Comparison of ENCODE assay signal across 35 cellular contexts in the genomic region with DNA sequence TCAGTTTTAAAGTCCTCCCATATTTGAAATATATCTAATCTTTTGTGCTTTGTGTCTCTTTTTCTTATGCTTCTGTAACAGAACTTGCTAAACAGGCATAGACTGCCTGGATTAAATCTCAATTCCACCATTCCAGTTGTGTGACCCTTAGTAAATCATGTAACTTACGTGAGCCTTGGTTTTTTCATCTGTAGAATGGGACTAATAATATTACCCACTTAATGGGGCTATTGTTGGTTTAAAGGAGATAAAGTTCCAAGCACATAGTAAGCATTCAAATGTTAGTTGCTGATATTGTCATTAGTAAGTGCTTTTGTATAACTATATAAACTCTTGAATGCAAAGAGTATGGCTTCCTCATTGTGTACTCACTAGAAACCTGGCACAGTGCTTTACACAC. TPM values are rescaled to one million over a fixed set of nuclear protein-coding genes. Genes with fewer than 3 reads are reported as not detected.
"Had no signal": no experiment of that assay in that cellular context is flagged by ENCODE, and none has a peak within 500 bp of the region (broad histone marks: within the 10 kb centered on the region; RNA-seq: fewer than 3 reads in every experiment).

No MANE protein-coding gene starts in this region.

- H3K9me3 Mint-ChIP-seq: activated B cell treated with CpG ODN at 0.5 μM for 24 hours; activated CD4-positive, alpha-beta memory T cell treated with anti-CD3 and anti-CD28 coated beads for 36 hours; activated CD4-positive, alpha-beta T cell treated with anti-CD3 and anti-CD28 coated beads, Interleukin-2, amount 10 ng/mL, durations not matched to agents 24 days and 14 days; activated CD8-positive, alpha-beta T cell treated with anti-CD3 and anti-CD28 coated beads for 36 hours; activated naive CD4-positive, alpha-beta T cell treated with anti-CD3 and anti-CD28 coated beads for 36 hours; activated naive CD8-positive, alpha-beta T cell treated with anti-CD3 and anti-CD28 coated beads for 36 hours; activated T-cell treated with anti-CD3 and anti-CD28 coated beads, Interleukin-2, amount 50 U/mL, for 4 hours; activated T-cell treated with anti-CD3 and anti-CD28 coated beads, Interleukin-2, amount 50 U/mL, for 72 hours; activated T-helper 1 cell treated with anti-CD3 and anti-CD28 coated beads, Interleukin-12 subunit alpha, Interleukin-12 subunit beta, Interleukin-2, Interleukin-4 antibody, amounts not matched to agents 30 ng/mL and 10 ng/mL and 1 ng/mL, durations not matched to agents 14 hours and 24 hours and 36 hours; activated T-helper 17 cell treated with anti-CD3 and anti-CD28 coated beads, Interleukin-2, amount 50 U/mL, for 72 hours; T-helper 2 cell treated with Interferon-gamma antibody and Interleukin-4, amounts not matched to agents 5 μg/mL and 100 μg/mL, for 36 hours had no signal

- H3K27me3 Mint-ChIP-seq: activated B cell treated with CpG ODN at 0.5 μM for 24 hours; activated CD4-positive, alpha-beta memory T cell treated with anti-CD3 and anti-CD28 coated beads for 36 hours; activated CD4-positive, alpha-beta T cell treated with anti-CD3 and anti-CD28 coated beads, Interleukin-2, amount 10 ng/mL, durations not matched to agents 24 days and 14 days; activated CD8-positive, alpha-beta T cell treated with anti-CD3 and anti-CD28 coated beads for 36 hours; activated naive CD8-positive, alpha-beta T cell treated with anti-CD3 and anti-CD28 coated beads for 36 hours; activated T-helper 17 cell treated with anti-CD3 and anti-CD28 coated beads, Interleukin-2, amount 50 U/mL, for 72 hours had no signal

- H3K4me1 Mint-ChIP-seq: activated B cell treated with CpG ODN at 0.5 μM for 24 hours; activated CD4-positive, alpha-beta T cell treated with anti-CD3 and anti-CD28 coated beads, Interleukin-2, amount 10 ng/mL, durations not matched to agents 24 days and 14 days; activated naive CD8-positive, alpha-beta T cell treated with anti-CD3 and anti-CD28 coated beads for 36 hours; activated T-helper 17 cell treated with anti-CD3 and anti-CD28 coated beads, Interleukin-2, amount 50 U/mL, for 72 hours had no signal

- H3K4me3 Mint-ChIP-seq: activated B cell treated with CpG ODN at 0.5 μM for 24 hours; activated CD4-positive, alpha-beta memory T cell treated with anti-CD3 and anti-CD28 coated beads for 36 hours; activated CD4-positive, alpha-beta T cell treated with anti-CD3 and anti-CD28 coated beads, Interleukin-2, amount 10 ng/mL, durations not matched to agents 24 days and 14 days; activated CD8-positive, alpha-beta T cell treated with anti-CD3 and anti-CD28 coated beads for 36 hours; activated naive CD4-positive, alpha-beta T cell treated with anti-CD3 and anti-CD28 coated beads for 36 hours; activated naive CD8-positive, alpha-beta T cell treated with anti-CD3 and anti-CD28 coated beads for 36 hours; activated T-cell treated with anti-CD3 and anti-CD28 coated beads, Interleukin-2, amount 50 U/mL, for 4 hours; activated T-cell treated with anti-CD3 and anti-CD28 coated beads, Interleukin-2, amount 50 U/mL, for 72 hours; activated T-helper 1 cell treated with anti-CD3 and anti-CD28 coated beads, Interleukin-12 subunit alpha, Interleukin-12 subunit beta, Interleukin-2, Interleukin-4 antibody, amounts not matched to agents 30 ng/mL and 10 ng/mL and 1 ng/mL, durations not matched to agents 14 hours and 24 hours and 36 hours; activated T-helper 17 cell treated with anti-CD3 and anti-CD28 coated beads, Interleukin-2, amount 50 U/mL, for 72 hours; T-helper 2 cell treated with Interferon-gamma antibody and Interleukin-4, amounts not matched to agents 5 μg/mL and 100 μg/mL, for 36 hours had no signal

- H3K9me3 ChIP-seq: adrenal gland, body of pancreas, breast epithelium had no signal

- H3K4me3 ChIP-seq: adrenal gland, body of pancreas, breast epithelium had no signal

- H3K4me1 ChIP-seq: body of pancreas, breast epithelium had no signal

- H3K27me3 ChIP-seq: adrenal gland, body of pancreas, brain microvascular endothelial cell, breast epithelium had no signal

- DNase-seq: activated B cell treated with CpG ODN at 0.5 μM for 24 hours; activated CD4-positive, alpha-beta memory T cell treated with anti-CD3 and anti-CD28 coated beads for 36 hours; activated CD4-positive, alpha-beta T cell treated with anti-CD3 and anti-CD28 coated beads for 4 hours; activated CD4-positive, alpha-beta T cell treated with anti-CD3 and anti-CD28 coated beads, Interleukin-2, amount 10 ng/mL, durations not matched to agents 24 days and 14 days; activated CD4-positive, alpha-beta T cell treated with anti-CD3 and anti-CD28 coated beads, Interleukin-2, amount 50 U/mL, for 4 hours; activated CD4-positive, CD25-positive, alpha-beta regulatory T cell treated with anti-CD3 and anti-CD28 coated beads, Interleukin-2, amount 50 U/mL, for 72 hours; activated CD8-positive, alpha-beta memory T cell treated with anti-CD3 and anti-CD28 coated beads, Interleukin-2, amount 50 U/mL, for 4 hours; activated CD8-positive, alpha-beta T cell treated with anti-CD3 and anti-CD28 coated beads for 36 hours; activated effector memory CD4-positive, alpha-beta T cell treated with anti-CD3 and anti-CD28 coated beads, Interleukin-2, amount 50 U/mL, for 16 hours; activated gamma-delta T cell treated with Interleukin-2 at 50 U/mL for 16 hours; activated naive CD4-positive, alpha-beta T cell; activated naive CD4-positive, alpha-beta T cell treated with anti-CD3 and anti-CD28 coated beads for 36 hours; activated naive CD4-positive, alpha-beta T cell treated with anti-CD3 and anti-CD28 coated beads, Interleukin-2, amount 50 U/mL, for 16 hours; activated naive CD8-positive, alpha-beta T cell treated with anti-CD3 and anti-CD28 coated beads for 36 hours; activated T-cell treated with anti-CD3 and anti-CD28 coated beads for 4 hours; activated T-cell treated with anti-CD3 and anti-CD28 coated beads, Interleukin-2, amount 50 U/mL, for 1 hour; activated T-cell treated with anti-CD3 and anti-CD28 coated beads, Interleukin-2, amount 50 U/mL, for 4 hours; activated T-cell treated with anti-CD3 and anti-CD28 coated beads, Interleukin-2, amount 50 U/mL, for 72 hours; adrenal gland; amniotic stem cell; aorta; body of pancreas; brain microvascular endothelial cell; central memory CD4-positive, alpha-beta T cell; T-helper 2 cell; T-helper 9 cell had no signal

- H3K36me3 ChIP-seq: adrenal gland, breast epithelium had no signal

- FAIRE-seq: astrocyte, TTC549 had no signal

- H3K27ac Mint-ChIP-seq: activated B cell treated with CpG ODN at 0.5 μM for 24 hours; activated CD4-positive, alpha-beta memory T cell treated with anti-CD3 and anti-CD28 coated beads for 36 hours; activated CD4-positive, alpha-beta T cell treated with anti-CD3 and anti-CD28 coated beads, Interleukin-2, amount 10 ng/mL, durations not matched to agents 24 days and 14 days; activated CD8-positive, alpha-beta T cell treated with anti-CD3 and anti-CD28 coated beads for 36 hours; activated naive CD4-positive, alpha-beta T cell treated with anti-CD3 and anti-CD28 coated beads for 36 hours; activated naive CD4-positive, alpha-beta T cell treated with anti-CD3 and anti-CD28 coated beads, Interleukin-2, amount 50 U/mL, for 72 hours; activated naive CD8-positive, alpha-beta T cell treated with anti-CD3 and anti-CD28 coated beads for 36 hours; activated T-cell treated with anti-CD3 and anti-CD28 coated beads, Interleukin-2, amount 50 U/mL, for 72 hours; activated T-helper 1 cell treated with anti-CD3 and anti-CD28 coated beads, Interleukin-12 subunit alpha, Interleukin-12 subunit beta, Interleukin-2, Interleukin-4 antibody, amounts not matched to agents 30 ng/mL and 10 ng/mL and 1 ng/mL, durations not matched to agents 14 hours and 24 hours and 36 hours; activated T-helper 17 cell treated with anti-CD3 and anti-CD28 coated beads, Interleukin-2, amount 50 U/mL, for 72 hours; T-helper 2 cell treated with Interferon-gamma antibody and Interleukin-4, amounts not matched to agents 5 μg/mL and 100 μg/mL, for 36 hours had no signal

- ATAC-seq: activated CD8-positive, alpha-beta T cell treated with anti-CD3 and anti-CD28 coated beads for 36 hours; activated naive CD4-positive, alpha-beta T cell treated with anti-CD3 and anti-CD28 coated beads, Interleukin-2, amount 50 U/mL, for 72 hours; activated T-cell treated with anti-CD3 and anti-CD28 coated beads, Interleukin-2, amount 50 U/mL, for 4 hours; activated T-cell treated with anti-CD3 and anti-CD28 coated beads, Interleukin-2, amount 50 U/mL, for 72 hours; activated T-helper 17 cell treated with anti-CD3 and anti-CD28 coated beads, Interleukin-2, amount 50 U/mL, for 72 hours; body of pancreas had no signal

- H3K27ac ChIP-seq: adrenal gland, body of pancreas, brain microvascular endothelial cell, breast epithelium, VCaP had no signal

- H3K36me3 Mint-ChIP-seq: activated naive CD4-positive, alpha-beta T cell treated with anti-CD3 and anti-CD28 coated beads, Interleukin-2, amount 50 U/mL, for 72 hours had no signal

RNA-seq across cellular contexts. Expression of gene VWA3A, which starts 5.9 kb away (rescaled TPM):
- total RNA-seq: activated CD4-positive, alpha-beta T cell treated with anti-CD3 and anti-CD28 coated beads, Interleukin-2, amount 10 ng/mL, durations not matched to agents 24 days and 14 days; activated CD8-positive, alpha-beta T cell treated with anti-CD3 and anti-CD28 coated beads for 36 hours; activated naive CD4-positive, alpha-beta T cell treated with anti-CD3 and anti-CD28 coated beads for 36 hours; activated T-helper 17 cell treated with anti-CD3 and anti-CD28 coated beads, Interleukin-2, amount 50 U/mL, for 72 hours; astrocyte; cardiac septum had no signal
